Comparison of ENCODE assay signal across 15 cellular contexts in the genomic region with DNA sequence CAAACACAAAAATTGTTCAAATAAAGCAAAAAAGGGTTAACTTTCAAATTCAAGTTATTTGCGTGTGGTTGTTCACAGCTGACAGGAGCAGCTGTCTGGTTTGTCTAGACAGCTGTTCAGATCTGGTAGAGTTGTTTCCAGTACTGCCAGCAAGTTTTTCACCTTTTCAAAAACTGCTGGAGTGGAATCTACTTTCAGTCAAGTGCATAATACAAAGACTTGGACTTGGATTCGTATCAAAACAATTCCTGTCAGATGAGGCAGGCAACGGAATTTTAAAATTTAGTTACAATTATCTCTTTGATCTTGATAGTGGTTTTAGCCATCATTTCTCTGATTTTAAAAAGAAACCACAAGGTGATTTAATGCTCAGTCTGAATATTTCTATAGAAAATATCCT. TPM values are rescaled to one million over a fixed set of nuclear protein-coding genes. Genes with fewer than 3 reads are reported as not detected.
DNase-seq lines count a peak whose midpoint lies in the region; ATAC-seq, FAIRE-seq and TF ChIP-seq lines count a peak whose summit lies in the region.
"Had no signal": no experiment of that assay in that cellular context is flagged by ENCODE, and none has a peak within 500 bp of the region (broad histone marks: within the 10 kb centered on the region; RNA-seq: fewer than 3 reads in every experiment).

No MANE protein-coding gene starts in this region.

- no peak for ATAC-seq in HepG2
- ATAC-seq in right lobe of liver = no peak
- ATAC-seq in left ventricle myocardium superior = peak; percentile 51

- no peaks in the 10 kb centered on the region for H3K9me3 ChIP-seq in HepG2 (ENCODE audit: low read length)
- no peaks in the 10 kb centered on the region for H3K9me3 ChIP-seq in right lobe of liver
- H3K9me3 ChIP-seq: HAP-1 had no signal

- no peak for DNase-seq in HepG2 (ENCODE audit: low spot score)
- DNase-seq in right lobe of liver = no peak
- DNase-seq in SHP77 treated with DMSO at 0.1 percent for 48 hours (lab: John Stamatoyannopoulos, UW) = peak; percentile 7
- DNase-seq in left ventricle myocardium superior = no peak
- no peak for DNase-seq in NCI-H1092 (lab: John Stamatoyannopoulos, UW)
- no peak for DNase-seq in activated gamma-delta T cell treated with Interleukin-2 at 50 U/mL for 16 hours
- DNase-seq in retina = no peak
- no peak for DNase-seq in activated naive CD4-positive, alpha-beta T cell treated with anti-CD3 and anti-CD28 coated beads, Interleukin-2, amount 50 U/mL, for 16 hours
- DNase-seq: activated CD4-positive, CD25-positive, alpha-beta regulatory T cell; activated T-cell treated with anti-CD3 and anti-CD28 coated beads, Interleukin-2, amount 50 U/mL, for 1 hour; aorta; endodermal cell; stimulated activated CD4-positive, alpha-beta T cell treated with anti-CD3 and anti-CD28 coated beads, Interleukin-2, amount 100 ng/mL, for 24 hours had no signal

- H3K27ac ChIP-seq in HepG2 (ENCODE audit: extremely low read length, insufficient read depth, low read length) = no peak overlapping the region
- H3K27ac ChIP-seq in right lobe of liver = no peak overlapping the region
- H3K27ac ChIP-seq: parathyroid adenoma had no signal

- no peaks in the 10 kb centered on the region for H3K79me2 ChIP-seq in HepG2 (ENCODE audit: insufficient read depth, low read length)
- H3K79me2 ChIP-seq: parathyroid adenoma had no signal

- TF ChIP-seq EP300 in HepG2 (IDR thresholded peaks at IDR 0.05; ENCODE audit: low read depth in 2 of 2, low read length in 2 of 2) (no peak), HepG2 (CRISPR knock-in tag; IDR thresholded peaks at IDR 0.05; ENCODE audit: borderline replicate concordance) (no peak)

- POLR2A ChIA-PET in HepG2 (lab: Yijun Ruan, JAX) = no interaction called here

- CTCF ChIA-PET in HepG2 (lab: Yijun Ruan, JAX; ENCODE audit: low intra/inter-chr PET ratio, low total read pairs) = no interaction called here

- H2AFZ ChIP-seq in HepG2 (ENCODE audit: low read length) = no peak overlapping the region
- H2AFZ ChIP-seq: parathyroid adenoma had no signal

- no peak overlapping the region for H3K4me3 ChIP-seq in HepG2 (replicated peaks in 1 of 3; ENCODE audit: insufficient read depth in 1 of 3, low read depth in 2 of 3, low read length in 3 of 3)
- no peak overlapping the region for H3K4me3 ChIP-seq in right lobe of liver
- H3K4me3 ChIP-seq: HAP-1 had no signal

- no peak overlapping the region for H3K9ac ChIP-seq in HepG2 (ENCODE audit: insufficient read depth, low read depth, low read length)
- H3K9ac ChIP-seq: parathyroid adenoma had no signal

- H4K20me1 ChIP-seq in HepG2 (ENCODE audit: insufficient read depth, low read length) = no peaks in the 10 kb centered on the region

- 99% methylated on average over 3 of the region's 3 CpGs for WGBS in HepG2 (ENCODE audit: low lambda C conversion rate)
- WGBS in right lobe of liver (ENCODE audit: insufficient coverage, low coverage, low lambda C conversion rate, missing lambda C conversion rate) = 49% methylated on average over 3 of the region's 3 CpGs

- peak; percentile 55 for FAIRE-seq in HepG2 (lab: Jason Lieb, UNC)

- TF ChIP-seq RAD21 in HepG2 (CRISPR knock-in tag; IDR thresholded peaks at IDR 0.05) = no peak

- no peak overlapping the region for H3K4me2 ChIP-seq in HepG2 (ENCODE audit: low read depth, low read length)

- TF ChIP-seq CTCF in HepG2 (CRISPR knock-in tag; IDR thresholded peaks at IDR 0.05) = no peak
- TF ChIP-seq CTCF in right lobe of liver (IDR thresholded peaks at IDR 0.05) = no peak

- H3K4me1 ChIP-seq in HepG2 (ENCODE audit: insufficient read depth, low read length) (peaks cover 8% of the 10 kb centered on the region; the same call in 1 of the 2 replicates), right lobe of liver (peaks cover 0 to 5% (median 0%) of the 10 kb centered on the region in 4 donors)
- H3K4me1 ChIP-seq: parathyroid adenoma had no signal

- BruUV-seq in HepG2 (replicated peaks; lab: Mats Ljungman, UMichigan) = no TSS peak

- in situ Hi-C loops in HepG2 (cut with HindIII; ENCODE audit: extremely low pct_ligation_motif_present, low pct_unique_long_range_greater_than_20kb) = loop anchor here (5.0 kb wide), 1 partner anchor 333 kb away; no protein-coding TSS in a partner anchor

- intact Hi-C loops in HepG2 (cut with micrococcal nuclease; ENCODE audit: unreplicated experiment) (no loop called here), right lobe of liver (cut with DNase I) (loop anchor here in 1 of 2 donors (10.0 kb wide), 1 partner anchor 111 kb away; no protein-coding TSS in a partner anchor), left ventricle myocardium superior (cut with micrococcal nuclease) (no loop called here)

- TF ChIP-seq POLR2A in HepG2 (IDR thresholded peaks at IDR 0.05; ENCODE audit: insufficient read depth in 1 of 2, low read depth in 2 of 2, low read length in 2 of 2) (no peak), right lobe of liver (IDR thresholded peaks at IDR 0.05) (no peak)

- peaks cover 0 to 17% of the 10 kb centered on the region in 2 experiments; a peak in 2 of 5 replicates for H3K36me3 ChIP-seq in HepG2 (replicated peaks in 1 of 2; ENCODE audit: control insufficient read depth in 1 of 2, insufficient read depth in 2 of 2, low read length in 2 of 2)
- no peaks in the 10 kb centered on the region for H3K36me3 ChIP-seq in right lobe of liver
- H3K36me3 ChIP-seq: HAP-1 had no signal

- H3K27me3 ChIP-seq in HepG2 (ENCODE audit: control insufficient read depth in 1 of 2, insufficient read depth in 2 of 2, low read length in 2 of 2) (no peaks in the 10 kb centered on the region), right lobe of liver (no peaks in the 10 kb centered on the region)

TF ChIP-seq in HepG2, 621 proteins besides CTCF, POLR2A, EP300 and RAD21 (continues in another document):
- TF ChIP-seq, protein P1, sequence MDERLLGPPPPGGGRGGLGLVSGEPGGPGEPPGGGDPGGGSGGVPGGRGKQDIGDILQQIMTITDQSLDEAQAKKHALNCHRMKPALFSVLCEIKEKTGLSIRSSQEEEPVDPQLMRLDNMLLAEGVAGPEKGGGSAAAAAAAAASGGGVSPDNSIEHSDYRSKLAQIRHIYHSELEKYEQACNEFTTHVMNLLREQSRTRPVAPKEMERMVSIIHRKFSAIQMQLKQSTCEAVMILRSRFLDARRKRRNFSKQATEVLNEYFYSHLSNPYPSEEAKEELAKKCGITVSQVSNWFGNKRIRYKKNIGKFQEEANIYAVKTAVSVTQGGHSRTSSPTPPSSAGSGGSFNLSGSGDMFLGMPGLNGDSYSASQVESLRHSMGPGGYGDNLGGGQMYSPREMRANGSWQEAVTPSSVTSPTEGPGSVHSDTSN (CRISPR knock-in tag; IDR thresholded peaks at IDR 0.05) = no peak
- TF ChIP-seq ZNF331 (CRISPR knock-in tag; IDR thresholded peaks at IDR 0.05) (no peak), ZNF83 (CRISPR knock-in tag; IDR thresholded peaks at IDR 0.05; ENCODE audit: borderline replicate concordance) (no peak), ZNF33B (CRISPR knock-in tag; IDR thresholded peaks at IDR 0.05) (no peak), SETDB1 (CRISPR knock-in tag; IDR thresholded peaks at IDR 0.05; ENCODE audit: borderline replicate concordance) (no peak), SPEN (CRISPR knock-in tag; IDR thresholded peaks at IDR 0.05; ENCODE audit: low read depth) (no peak), ZBTB20 (CRISPR knock-in tag; IDR thresholded peaks at IDR 0.05; ENCODE audit: borderline replicate concordance, low read depth) (no peak), THYN1 (CRISPR knock-in tag; IDR thresholded peaks at IDR 0.05; ENCODE audit: borderline replicate concordance, low read depth) (no peak), ZC3H4 (CRISPR knock-in tag; IDR thresholded peaks at IDR 0.05; ENCODE audit: borderline replicate concordance) (no peak), CAMTA2 (CRISPR knock-in tag; IDR thresholded peaks at IDR 0.05; ENCODE audit: borderline replicate concordance) (no peak), ZNF562 (CRISPR knock-in tag; IDR thresholded peaks at IDR 0.05; ENCODE audit: borderline replicate concordance) (no peak)
- TF ChIP-seq, protein P2, sequence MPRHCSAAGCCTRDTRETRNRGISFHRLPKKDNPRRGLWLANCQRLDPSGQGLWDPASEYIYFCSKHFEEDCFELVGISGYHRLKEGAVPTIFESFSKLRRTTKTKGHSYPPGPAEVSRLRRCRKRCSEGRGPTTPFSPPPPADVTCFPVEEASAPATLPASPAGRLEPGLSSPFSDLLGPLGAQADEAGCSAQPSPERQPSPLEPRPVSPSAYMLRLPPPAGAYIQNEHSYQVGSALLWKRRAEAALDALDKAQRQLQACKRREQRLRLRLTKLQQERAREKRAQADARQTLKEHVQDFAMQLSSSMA (CRISPR knock-in tag; IDR thresholded peaks at IDR 0.05) = no peak
- TF ChIP-seq, protein P3, sequence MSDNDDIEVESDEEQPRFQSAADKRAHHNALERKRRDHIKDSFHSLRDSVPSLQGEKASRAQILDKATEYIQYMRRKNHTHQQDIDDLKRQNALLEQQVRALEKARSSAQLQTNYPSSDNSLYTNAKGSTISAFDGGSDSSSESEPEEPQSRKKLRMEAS (IDR thresholded peaks at IDR 0.05) = no peak

RNA-seq across cellular contexts. Expression of a gene that starts 51.7 kb away (rescaled TPM):
- 16.1 and 23.5 TPM in 2 replicates for total RNA-seq in HepG2 (2016; rRNA removed; fragmentation: Illumina TruSeq; extraction: Trizol)
- total RNA-seq in HepG2 (2016; cell fraction: cytosol; rRNA removed; fragmentation: Illumina TruSeq; extraction: Trizol; ENCODE audit: low read depth) = 10.4 and 11.3 TPM in 2 replicates
- 17.2 and 23.4 TPM in 2 replicates for total RNA-seq in HepG2 (2016; cell fraction: insoluble cytoplasmic fraction; rRNA removed; fragmentation: Illumina TruSeq; extraction: Trizol)
- 11.2 and 13.3 TPM in 2 replicates for total RNA-seq in HepG2 (2016; cell fraction: membrane; rRNA removed; fragmentation: Illumina TruSeq; extraction: Trizol)
- 5.8 and 7.0 TPM in 2 replicates for total RNA-seq in HepG2 (2016; cell fraction: nucleus; rRNA removed; fragmentation: Illumina TruSeq; extraction: Trizol)
- 4.9 and 6.0 TPM in 2 replicates for polyA plus RNA-seq in HepG2 (2011; rRNA removed)
- 3.7 and 5.7 TPM in 2 replicates for polyA plus RNA-seq in HepG2 (2011; cell fraction: cytosol; rRNA removed)
- polyA plus RNA-seq in HepG2 (2011; cell fraction: nucleus; rRNA removed) = 2.5 and 3.8 TPM in 2 replicates
- 8.9 and 9.5 TPM in 2 replicates for polyA plus RNA-seq in HepG2 (2012)
- polyA plus RNA-seq in HepG2 (2016; cell fraction: cytosol; fragmentation: Illumina TruSeq; extraction: Trizol; ENCODE audit: low read depth) = 9.6 and 10.7 TPM in 2 replicates
- polyA plus RNA-seq in HepG2 (2016; cell fraction: insoluble cytoplasmic fraction; fragmentation: Illumina TruSeq; extraction: Trizol; ENCODE audit: low read depth) = 28.0 and 28.9 TPM in 2 replicates
- polyA plus RNA-seq in HepG2 (2016; cell fraction: membrane; fragmentation: Illumina TruSeq; extraction: Trizol; ENCODE audit: low read depth) = 10.6 and 13.7 TPM in 2 replicates
- polyA plus RNA-seq in HepG2 (2016; cell fraction: nucleus; fragmentation: Illumina TruSeq; extraction: Trizol; ENCODE audit: insufficient read depth, low read depth) = 10.0 and 13.0 TPM in 2 replicates
- 1.2 and 2.8 TPM in 2 replicates for polyA minus RNA-seq in HepG2 (2011; rRNA and poly(A)+ RNA removed; ENCODE audit: low replicate concordance)
- polyA minus RNA-seq in HepG2 (2011; cell fraction: cytosol; rRNA and poly(A)+ RNA removed) = 1.6 and 4.0 TPM in 2 replicates
- 5.5 and 6.7 TPM in 2 replicates for polyA minus RNA-seq in HepG2 (2011; cell fraction: nucleus; rRNA and poly(A)+ RNA removed)
- 10 to 100 TPM in 1 of 6 experiments, 1 to 10 TPM in 5; 5.5 to 10.3 (median 6.3) TPM for total RNA-seq in right lobe of liver
- 9.1 TPM for total RNA-seq in left ventricle myocardium superior
